In the genomic region with DNA sequence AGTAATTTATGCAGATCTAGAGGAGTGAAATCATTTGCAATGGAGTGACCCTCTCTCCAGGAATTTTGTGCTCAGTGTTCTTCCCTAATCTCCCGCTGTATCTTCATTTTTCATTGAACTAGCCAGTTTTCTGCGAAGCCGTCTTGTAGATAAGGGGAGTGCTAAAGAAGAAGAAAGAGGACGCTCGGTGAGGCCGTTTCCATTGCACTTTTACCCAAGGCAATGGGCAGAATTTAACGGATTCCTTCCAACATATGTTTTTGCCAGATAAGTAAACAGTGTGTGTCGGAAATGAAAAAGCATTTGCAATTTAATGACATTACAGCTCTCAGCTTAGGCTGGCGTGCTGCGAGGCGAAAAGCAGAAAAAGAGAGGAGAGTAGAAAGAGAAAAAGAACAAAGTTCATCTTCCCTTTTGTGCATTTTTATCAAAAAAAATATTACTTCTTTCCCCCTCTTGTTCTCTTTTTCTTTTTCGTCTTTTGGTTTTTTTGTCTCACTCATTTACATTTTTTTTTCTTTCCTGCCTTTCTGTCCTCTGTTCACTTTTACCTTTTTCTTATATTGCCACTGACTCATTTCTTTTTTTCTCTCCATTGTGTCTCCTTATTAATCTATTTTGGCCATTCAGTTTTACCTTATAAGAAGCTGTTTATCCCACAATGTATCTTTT, we compare ENCODE assay signal across 1 cellular context.
TF ChIP-seq lines count a peak whose summit lies in the region.

No MANE protein-coding gene starts in this region.

TF ChIP-seq in H1, 55 proteins besides CTCF, POLR2A, EP300 and RAD21:
- TF ChIP-seq TBP (IDR thresholded peaks at IDR 0.05; ENCODE audit: low read depth, low read length): no peak
- no peak for TF ChIP-seq CBX5 (IDR thresholded peaks at IDR 0.05; ENCODE audit: low read depth, low read length)
- no peak for TF ChIP-seq CBX8 (IDR thresholded peaks at IDR 0.05; ENCODE audit: borderline replicate concordance, low read depth, low read length)
- no peak for TF ChIP-seq KDM1A (IDR thresholded peaks at IDR 0.05; ENCODE audit: borderline replicate concordance, low read length)
- TF ChIP-seq, protein P1, sequence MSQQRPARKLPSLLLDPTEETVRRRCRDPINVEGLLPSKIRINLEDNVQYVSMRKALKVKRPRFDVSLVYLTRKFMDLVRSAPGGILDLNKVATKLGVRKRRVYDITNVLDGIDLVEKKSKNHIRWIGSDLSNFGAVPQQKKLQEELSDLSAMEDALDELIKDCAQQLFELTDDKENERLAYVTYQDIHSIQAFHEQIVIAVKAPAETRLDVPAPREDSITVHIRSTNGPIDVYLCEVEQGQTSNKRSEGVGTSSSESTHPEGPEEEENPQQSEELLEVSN (IDR thresholded peaks at IDR 0.05): no peak
- TF ChIP-seq CEBPB (IDR thresholded peaks at IDR 0.05; ENCODE audit: low read depth, low read length): no peak
- TF ChIP-seq GABPA (IDR thresholded peaks at IDR 0.05; ENCODE audit: borderline replicate concordance, insufficient read depth, low read length): no peak
- TF ChIP-seq HDAC2 (IDR thresholded peaks at IDR 0.05; ENCODE audit: borderline replicate concordance in 1 of 2, low read depth in 2 of 2, low read length in 2 of 2): no peak
